Comparison of ENCODE assay signal across 22 cellular contexts in the genomic region with DNA sequence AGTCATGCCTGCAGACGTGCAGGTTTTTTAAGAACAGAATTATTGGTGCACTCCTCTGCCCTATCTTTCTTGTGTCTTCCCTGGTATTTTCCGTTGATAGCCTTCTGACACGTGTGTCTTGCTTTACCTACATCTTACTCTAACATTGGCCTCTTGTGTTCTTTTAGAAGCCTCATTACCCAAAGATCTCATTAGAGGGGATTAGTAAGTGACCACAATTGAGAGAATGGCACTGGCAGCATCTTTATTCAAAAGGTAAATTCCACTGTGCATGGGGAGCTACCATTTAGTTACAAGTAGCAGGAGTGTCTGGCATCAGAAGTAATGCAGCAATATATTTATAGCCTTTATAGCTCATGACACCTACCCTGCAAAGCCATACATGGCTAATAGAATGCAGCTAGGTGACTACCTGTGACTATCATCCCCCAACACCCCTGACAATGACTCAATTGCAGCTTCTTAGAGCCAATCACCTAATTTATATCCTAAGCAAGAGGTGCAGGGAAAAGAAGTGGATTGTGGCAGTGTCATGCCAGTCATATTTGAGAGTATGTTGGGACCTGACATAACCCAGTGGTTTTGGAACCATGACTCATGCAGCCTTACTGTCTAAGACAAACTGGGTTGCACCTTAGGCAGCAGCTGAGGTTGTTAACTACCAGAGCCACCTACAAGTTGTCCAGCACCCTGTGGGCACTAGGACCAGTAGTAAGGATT.
"Had no signal": no experiment of that assay in that cellular context is flagged by ENCODE, and none has a peak within 500 bp of the region (broad histone marks: within the 10 kb centered on the region; RNA-seq: fewer than 3 reads in every experiment).

No MANE protein-coding gene starts in this region.

- ATAC-seq: heart right ventricle; lower lobe of right lung; natural killer cell treated with Interleukin-12 subunit alpha and Interleukin-12 subunit beta and Interleukin-15 and Interleukin-18, amount 100 ng/mL, for 72 hours; psoas muscle; stimulated activated naive CD8-positive, alpha-beta T cell treated with anti-CD3 and anti-CD28 coated beads, Interleukin-15, amount 100 ng/mL, for 72 hours; upper lobe of right lung had no signal

- FAIRE-seq: endothelial cell of umbilical vein, frontal cortex had no signal

- DNase-seq: effector CD4-positive, alpha-beta T cell; endodermal cell; heart right ventricle; islet precursor cell; left ventricle myocardium inferior; lower lobe of right lung; midbrain; psoas muscle; sigmoid colon; stimulated activated CD4-positive, alpha-beta T cell treated with anti-CD3 and anti-CD28 coated beads, Interleukin-2, amount 100 ng/mL, for 24 hours; stimulated activated CD4-positive, alpha-beta T cell treated with anti-CD3 and anti-CD28 coated beads, Interleukin-4, amount 100 ng/mL, for 4 hours; stimulated activated naive B cell treated with anti-CD40 and anti-IgM and Interleukin-4, amounts not matched to agents 10 μg/mL and 1 μg/mL and 100 μg/mL, for 72 hours; stimulated activated naive CD8-positive, alpha-beta T cell treated with anti-CD3 and anti-CD28 coated beads, Interleukin-15, amount 100 ng/mL, for 72 hours; testis; upper lobe of right lung had no signal

- H3K4me3 ChIP-seq: coronary artery, heart right ventricle, left ventricle myocardium inferior, lower lobe of right lung, psoas muscle, right atrium auricular region, sigmoid colon, skin epidermis, testis, tibial nerve, upper lobe of right lung had no signal
